11 cellular contexts compared by ENCODE assay signal in the genomic region with DNA sequence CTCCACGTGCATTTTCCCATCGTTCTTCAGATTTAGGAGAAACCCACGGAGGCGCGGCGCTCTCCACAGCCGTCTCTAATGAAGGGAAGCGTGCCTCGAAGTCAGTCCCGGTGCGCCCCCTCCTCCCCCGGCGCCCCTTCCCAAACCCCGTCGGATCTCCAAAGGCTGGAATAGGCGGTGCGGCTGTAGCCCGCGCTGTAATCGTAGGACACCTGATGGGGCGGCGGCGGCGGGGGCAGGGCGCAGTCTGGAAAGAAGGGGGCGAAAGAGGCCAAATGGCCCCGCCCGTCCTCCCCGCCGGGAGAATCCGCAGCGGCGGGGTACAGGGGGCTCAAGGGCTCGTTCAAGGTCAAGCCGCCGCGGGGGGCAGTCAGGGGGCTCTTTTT. TPM values are rescaled to one million over a fixed set of nuclear protein-coding genes. Genes with fewer than 3 reads are reported as not detected.
A peak's percentile ranks its signal among the peaks of the same experiment; 100 is the strongest.
DNase-seq lines count a peak whose midpoint lies in the region; ATAC-seq, FAIRE-seq and TF ChIP-seq lines count a peak whose summit lies in the region.
"Had no signal": no experiment of that assay in that cellular context is flagged by ENCODE, and none has a peak within 500 bp of the region (broad histone marks: within the 10 kb centered on the region; RNA-seq: fewer than 3 reads in every experiment).

No MANE protein-coding gene starts in this region.

- CTCF ChIA-PET in Caco-2 (lab: Charles Lee), result no interaction called here

- H3K36me3 ChIP-seq in Caco-2 (ENCODE audit: control insufficient read depth, insufficient read depth, low read length), result no peaks in the 10 kb centered on the region
- no peaks in the 10 kb centered on the region for H3K36me3 ChIP-seq in astrocyte (ENCODE audit: insufficient read depth, low read length)
- H3K36me3 ChIP-seq in gastrocnemius medialis, result no peaks in the 10 kb centered on the region

- TF ChIP-seq CTCF in Caco-2 (IDR thresholded peaks at IDR 0.05; ENCODE audit: insufficient read depth in 1 of 2, low read depth in 1 of 2, low read length in 1 of 2, severe bottlenecking in 1 of 2, unreplicated experiment in 1 of 2), result no peak
- TF ChIP-seq CTCF in astrocyte (IDR thresholded peaks at IDR 0.05; ENCODE audit: insufficient read depth, low read depth, low read length), result no peak
- TF ChIP-seq CTCF in gastrocnemius medialis (IDR thresholded peaks at IDR 0.05 in 4 of 5, conservative IDR thresholded peaks at IDR 0.05 in 1 of 5), result no peak

- no peaks in the 10 kb centered on the region for H3K9me3 ChIP-seq in Caco-2
- H3K9me3 ChIP-seq in astrocyte (ENCODE audit: insufficient read depth, low read depth, low read length), result no peaks in the 10 kb centered on the region
- H3K9me3 ChIP-seq in gastrocnemius medialis, result no peaks in the 10 kb centered on the region

- H3K4me1 ChIP-seq in Caco-2, result peaks cover 13% of the 10 kb centered on the region; the same call in 1 of the 2 replicates
- no peaks in the 10 kb centered on the region for H3K4me1 ChIP-seq in astrocyte (ENCODE audit: insufficient read depth, low read length)
- H3K4me1 ChIP-seq in gastrocnemius medialis, result peaks cover 0 to under 1% of the 10 kb centered on the region in 2 donors

- DNase-seq in Caco-2, result no peak
- no peak for DNase-seq in astrocyte (ENCODE audit: low read depth)
- peak; percentile 19 for DNase-seq in iPS-NIHi11 (ENCODE audit: low spot score)
- no peak for DNase-seq in gastrocnemius medialis
- no peak for DNase-seq in D341Med (ENCODE audit: low spot score)
- no peak for DNase-seq in NCI-H2107 treated with DMSO at 0.1 percent for 48 hours (lab: John Stamatoyannopoulos, UW; ENCODE audit: unreplicated experiment)
- no peak for DNase-seq in midbrain (lab: John Stamatoyannopoulos, UW)
- DNase-seq: KBM-7, occipital lobe had no signal

- H3K4me1 Mint-ChIP-seq in Caco-2 (ENCODE audit: low read depth, unreplicated experiment) (no peaks in the 10 kb centered on the region), astrocyte (ENCODE audit: low read depth, unreplicated experiment) (no peaks in the 10 kb centered on the region)

- H3K27ac ChIP-seq in astrocyte (ENCODE audit: low read depth, low read length) (no peak overlapping the region), gastrocnemius medialis (no peak overlapping the region)

- ATAC-seq in gastrocnemius medialis, result no peak
- no peak for ATAC-seq in GM21825 (IDR thresholded peaks at IDR 0.05; ENCODE audit: unreplicated experiment)

- H3K36me3 Mint-ChIP-seq in Caco-2 (ENCODE audit: insufficient read depth, unreplicated experiment), result no peaks in the 10 kb centered on the region
- H3K36me3 Mint-ChIP-seq in astrocyte (ENCODE audit: low read depth, unreplicated experiment), result no peaks in the 10 kb centered on the region

- FAIRE-seq in astrocyte (lab: Jason Lieb, UNC), result no peak

- no peaks in the 10 kb centered on the region for H4K20me1 ChIP-seq in astrocyte (ENCODE audit: insufficient read depth, low read length)

- H3K4me3 Mint-ChIP-seq in Caco-2 (ENCODE audit: unreplicated experiment), result peak overlapping the region; percentile 55
- peak overlapping the region; percentile 45 for H3K4me3 Mint-ChIP-seq in astrocyte (ENCODE audit: unreplicated experiment)

- H3K79me2 ChIP-seq in astrocyte (ENCODE audit: insufficient read depth, low read length), result no peaks in the 10 kb centered on the region

- in situ Hi-C loops in gastrocnemius medialis (cut with MboI; ENCODE audit: low sequenced_read_pairs in 4 of 4), result no loop called here

- POLR2A ChIA-PET in Caco-2 (lab: Charles Lee), result no interaction called here

- no peaks in the 10 kb centered on the region for H3K9me3 Mint-ChIP-seq in Caco-2 (ENCODE audit: unreplicated experiment)
- H3K9me3 Mint-ChIP-seq in astrocyte (ENCODE audit: unreplicated experiment), result peaks cover 8% of the 10 kb centered on the region

- H3K27me3 Mint-ChIP-seq in Caco-2 (ENCODE audit: insufficient read depth, unreplicated experiment), result peaks cover 51% of the 10 kb centered on the region
- H3K27me3 Mint-ChIP-seq in astrocyte (ENCODE audit: low read depth, unreplicated experiment), result peaks cover 34% of the 10 kb centered on the region

- H3K4me3 ChIP-seq in Caco-2 (ENCODE audit: low read depth, low read length), result no peak overlapping the region
- no peak overlapping the region for H3K4me3 ChIP-seq in astrocyte (ENCODE audit: insufficient read depth, low read depth, low read length)
- peak overlapping the region; percentile 38 to 63 (median 54) for H3K4me3 ChIP-seq in gastrocnemius medialis

- no peak overlapping the region for H2AFZ ChIP-seq in astrocyte (ENCODE audit: low read depth, low read length)

- TF ChIP-seq POLR2A in gastrocnemius medialis (IDR thresholded peaks at IDR 0.05), result no peak

- intact Hi-C loops in Caco-2 (cut with micrococcal nuclease; ENCODE audit: unreplicated experiment) (no loop called here), gastrocnemius medialis (cut with DNase I; ENCODE audit: low total_unique reads) (no loop called here)

- H3K4me2 ChIP-seq in astrocyte (ENCODE audit: low read length), result no peak overlapping the region

- H3K27ac Mint-ChIP-seq in Caco-2 (ENCODE audit: unreplicated experiment) (no peak overlapping the region), astrocyte (ENCODE audit: unreplicated experiment) (no peak overlapping the region)

- H3K9ac ChIP-seq in astrocyte (ENCODE audit: low read length), result no peak overlapping the region

- BruUV-seq in Caco-2 (replicated peaks; lab: Mats Ljungman, UMichigan), result no TSS peak

- peaks cover 7% of the 10 kb centered on the region for H3K27me3 ChIP-seq in Caco-2 (replicated peaks; ENCODE audit: control insufficient read depth, insufficient read depth, low read length)
- peaks cover 57% of the 10 kb centered on the region for H3K27me3 ChIP-seq in astrocyte (ENCODE audit: insufficient read depth, low read length)
- peaks cover 26 to 38% (median 28%) of the 10 kb centered on the region in 3 donors for H3K27me3 ChIP-seq in gastrocnemius medialis

RNA-seq across cellular contexts. Expression of gene FAM181B, which starts 1.3 kb away (rescaled TPM):
- not detected in 2 replicates for total RNA-seq in Caco-2 (2022)
- 0.11 and 0.17 TPM in 2 replicates for total RNA-seq in astrocyte
- under 1 TPM in 2 of 4 donors, not detected in 2; 0.07 to 0.11 TPM for total RNA-seq in gastrocnemius medialis
- total RNA-seq: activated CD8-positive, alpha-beta memory T cell treated with anti-CD3 and anti-CD28 coated beads for 36 hours had no signal

Comparison
In these comparisons a context has a peak if more than half of its experiments do, and no peak if none do; other contexts are left out.
1. H3K4me3 ChIP-seq: peak in gastrocnemius medialis (4 of 4); none in Caco-2 (single experiment) and astrocyte (single experiment).